In genomic region chr20:43432498-43432897, GRCh38 we compare ENCODE assay signal across 1 cellular context.
TF ChIP-seq lines count a peak whose summit lies in the region.

No MANE protein-coding gene starts in this region.

TF ChIP-seq in A549, 52 proteins besides CTCF, POLR2A, EP300 and RAD21 (continued from another document):
- TF ChIP-seq TFCP2L1 (CRISPR knock-in tag; IDR thresholded peaks at IDR 0.05) (no peak), NFE2L2 (conservative IDR thresholded peaks at IDR 0.05; ENCODE audit: low read length) (no peak), POLR2AphosphoS2 (conservative IDR thresholded peaks at IDR 0.05; ENCODE audit: low read length) (no peak), RFX5 (IDR thresholded peaks at IDR 0.05) (no peak), FOSB (CRISPR knock-in tag; IDR thresholded peaks at IDR 0.05) (no peak), RCOR1 (IDR thresholded peaks at IDR 0.05; ENCODE audit: low read depth, low read length) (no peak), SMC3 (IDR thresholded peaks at IDR 0.05) (no peak), FOXS1 (CRISPR knock-in tag; IDR thresholded peaks at IDR 0.05) (no peak)
TF ChIP-seq in A549: peak in this region for 0.
